Comparison of ENCODE assay signal across 32 cellular contexts in the genomic region with DNA sequence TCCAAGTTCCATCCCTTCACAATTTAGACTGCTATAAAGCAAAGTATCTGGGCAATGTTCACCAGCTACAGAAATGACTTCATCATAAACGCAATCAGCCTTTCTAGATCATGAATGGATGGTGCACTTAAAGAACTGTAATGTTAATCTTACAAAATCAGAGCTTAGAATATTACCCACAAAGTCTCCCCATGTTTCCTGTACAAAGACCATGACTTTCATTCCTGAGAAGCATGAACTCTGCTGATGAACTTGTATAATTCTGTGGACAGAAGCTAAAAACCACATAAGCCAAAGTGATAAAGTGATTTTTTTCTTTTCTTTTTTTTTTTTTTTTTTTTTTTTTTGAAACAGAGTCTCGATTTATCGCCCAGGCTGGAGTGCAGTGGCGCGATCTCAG. TPM values are rescaled to one million over a fixed set of nuclear protein-coding genes. Genes with fewer than 3 reads are reported as not detected.
"Had no signal": no experiment of that assay in that cellular context is flagged by ENCODE, and none has a peak within 500 bp of the region (broad histone marks: within the 10 kb centered on the region; RNA-seq: fewer than 3 reads in every experiment).

No MANE protein-coding gene starts in this region.

- H3K4me3 Mint-ChIP-seq: activated CD4-positive, alpha-beta memory T cell treated with anti-CD3 and anti-CD28 coated beads for 36 hours; activated CD4-positive, alpha-beta T cell treated with anti-CD3 and anti-CD28 coated beads for 36 hours; activated CD4-positive, alpha-beta T cell treated with anti-CD3 and anti-CD28 coated beads, Interleukin-2, amount 10 ng/mL, durations not matched to agents 24 days and 14 days; activated CD8-positive, alpha-beta memory T cell treated with anti-CD3 and anti-CD28 coated beads, Interleukin-2, amount 10 ng/mL, durations not matched to agents 7 days and 5 days; activated CD8-positive, alpha-beta T cell treated with anti-CD3 and anti-CD28 coated beads, Interleukin-2, amount 10 ng/mL, durations not matched to agents 7 days and 5 days; activated naive CD4-positive, alpha-beta T cell treated with anti-CD3 and anti-CD28 coated beads for 36 hours; activated naive CD4-positive, alpha-beta T cell treated with anti-CD3 and anti-CD28 coated beads, Interleukin-2, amount 50 U/mL, for 24 hours; activated naive CD8-positive, alpha-beta T cell treated with anti-CD3 and anti-CD28 coated beads for 36 hours; activated naive CD8-positive, alpha-beta T cell treated with anti-CD3 and anti-CD28 coated beads, Interleukin-2, amount 50 U/mL, for 24 hours; activated T-helper 1 cell treated with anti-CD3 and anti-CD28 coated beads, Interleukin-12 subunit alpha, Interleukin-12 subunit beta, Interleukin-2, Interleukin-4 antibody, amounts not matched to agents 30 ng/mL and 10 ng/mL and 1 ng/mL, durations not matched to agents 14 hours and 24 hours and 36 hours; brain had no signal

- H3K9me3 ChIP-seq: adrenal gland, ascending aorta, breast epithelium, colonic mucosa, esophagus squamous epithelium had no signal

- H3K36me3 Mint-ChIP-seq: activated CD4-positive, alpha-beta memory T cell treated with anti-CD3 and anti-CD28 coated beads for 36 hours; activated CD8-positive, alpha-beta memory T cell treated with anti-CD3 and anti-CD28 coated beads, Interleukin-2, amount 10 ng/mL, durations not matched to agents 7 days and 5 days; activated naive CD4-positive, alpha-beta T cell treated with anti-CD3 and anti-CD28 coated beads, Interleukin-2, amount 50 U/mL, for 24 hours; activated naive CD8-positive, alpha-beta T cell treated with anti-CD3 and anti-CD28 coated beads for 36 hours; brain had no signal

- H3K4me3 ChIP-seq: adrenal gland, ascending aorta, breast epithelium, cardiac muscle cell, colonic mucosa, esophagus squamous epithelium had no signal

- H3K9me3 Mint-ChIP-seq: activated CD4-positive, alpha-beta memory T cell treated with anti-CD3 and anti-CD28 coated beads for 36 hours; activated CD4-positive, alpha-beta T cell treated with anti-CD3 and anti-CD28 coated beads, Interleukin-2, amount 10 ng/mL, durations not matched to agents 24 days and 14 days; activated naive CD4-positive, alpha-beta T cell treated with anti-CD3 and anti-CD28 coated beads for 36 hours; activated naive CD4-positive, alpha-beta T cell treated with anti-CD3 and anti-CD28 coated beads, Interleukin-2, amount 50 U/mL, for 24 hours; activated naive CD8-positive, alpha-beta T cell treated with anti-CD3 and anti-CD28 coated beads for 36 hours; activated naive CD8-positive, alpha-beta T cell treated with anti-CD3 and anti-CD28 coated beads, Interleukin-2, amount 50 U/mL, for 24 hours; activated T-helper 1 cell treated with anti-CD3 and anti-CD28 coated beads, Interleukin-12 subunit alpha, Interleukin-12 subunit beta, Interleukin-2, Interleukin-4 antibody, amounts not matched to agents 30 ng/mL and 10 ng/mL and 1 ng/mL, durations not matched to agents 14 hours and 24 hours and 36 hours; activated T-helper 2 cell treated with anti-CD3 and anti-CD28 coated beads, Interferon-gamma antibody, Interleukin-2, Interleukin-4, amounts not matched to agents 10 μg/mL and 5 μg/mL and 100 μg/mL, durations not matched to agents 14 hours and 24 hours and 36 hours had no signal

- ATAC-seq: activated CD4-positive, alpha-beta T cell treated with anti-CD3 and anti-CD28 coated beads for 36 hours; activated CD8-positive, alpha-beta memory T cell treated with anti-CD3 and anti-CD28 coated beads, Interleukin-2, amount 10 ng/mL, durations not matched to agents 7 days and 5 days; activated CD8-positive, alpha-beta T cell treated with anti-CD3 and anti-CD28 coated beads, Interleukin-2, amount 10 ng/mL, durations not matched to agents 7 days and 5 days; activated naive CD8-positive, alpha-beta T cell treated with anti-CD3 and anti-CD28 coated beads, Interleukin-2, amount 50 U/mL, for 24 hours had no signal

- H3K4me1 ChIP-seq: adrenal gland, ascending aorta, breast epithelium, colonic mucosa, esophagus squamous epithelium had no signal

- DNase-seq: activated CD4-positive, alpha-beta memory T cell treated with anti-CD3 and anti-CD28 coated beads for 36 hours; activated CD4-positive, alpha-beta T cell treated with anti-CD3 and anti-CD28 coated beads for 36 hours; activated CD4-positive, alpha-beta T cell treated with anti-CD3 and anti-CD28 coated beads, Interleukin-2, amount 10 ng/mL, durations not matched to agents 24 days and 14 days; activated CD4-positive, CD25-positive, alpha-beta regulatory T cell; activated CD4-positive, CD25-positive, alpha-beta regulatory T cell treated with anti-CD3 and anti-CD28 coated beads, Interleukin-2, amount 50 U/mL, for 72 hours; activated CD8-positive, alpha-beta memory T cell treated with anti-CD3 and anti-CD28 coated beads, Interleukin-2, amount 10 ng/mL, durations not matched to agents 7 days and 5 days; activated CD8-positive, alpha-beta memory T cell treated with anti-CD3 and anti-CD28 coated beads, Interleukin-2, amount 50 U/mL, for 4 hours; activated CD8-positive, alpha-beta T cell treated with anti-CD3 and anti-CD28 coated beads, Interleukin-2, amount 10 ng/mL, durations not matched to agents 7 days and 5 days; activated effector memory CD4-positive, alpha-beta T cell treated with anti-CD3 and anti-CD28 coated beads, Interleukin-2, amount 50 U/mL, for 16 hours; activated naive CD4-positive, alpha-beta T cell treated with anti-CD3 and anti-CD28 coated beads for 36 hours; activated naive CD8-positive, alpha-beta T cell treated with anti-CD3 and anti-CD28 coated beads for 36 hours; activated naive CD8-positive, alpha-beta T cell treated with anti-CD3 and anti-CD28 coated beads, Interleukin-2, amount 50 U/mL, for 24 hours; activated T-cell treated with anti-CD3 and anti-CD28 coated beads, Interleukin-2, amount 50 U/mL, for 1 hour; activated T-cell treated with anti-CD3 and anti-CD28 coated beads, Interleukin-2, amount 50 U/mL, for 48 hours; adrenal gland; central memory CD4-positive, alpha-beta T cell; cerebellar nuclear complex; colonic mucosa; effector CD8-positive, alpha-beta T cell; esophagus squamous epithelium; foreskin fibroblast had no signal

- H3K27ac ChIP-seq: adrenal gland, ascending aorta, breast epithelium, cardiac muscle cell, colonic mucosa, epithelial cell of prostate, esophagus squamous epithelium had no signal

- FAIRE-seq: endometrium, endothelial cell of umbilical vein, frontal cortex had no signal

- H3K27me3 ChIP-seq: adrenal gland, ascending aorta, breast epithelium, cardiac muscle cell, colonic mucosa, esophagus squamous epithelium had no signal

- H3K27ac Mint-ChIP-seq: activated CD4-positive, alpha-beta memory T cell treated with anti-CD3 and anti-CD28 coated beads for 36 hours; activated CD4-positive, alpha-beta T cell treated with anti-CD3 and anti-CD28 coated beads for 36 hours; activated CD4-positive, alpha-beta T cell treated with anti-CD3 and anti-CD28 coated beads, Interleukin-2, amount 10 ng/mL, durations not matched to agents 24 days and 14 days; activated CD8-positive, alpha-beta memory T cell treated with anti-CD3 and anti-CD28 coated beads, Interleukin-2, amount 10 ng/mL, durations not matched to agents 7 days and 5 days; activated CD8-positive, alpha-beta T cell treated with anti-CD3 and anti-CD28 coated beads, Interleukin-2, amount 10 ng/mL, durations not matched to agents 7 days and 5 days; activated naive CD4-positive, alpha-beta T cell treated with anti-CD3 and anti-CD28 coated beads for 36 hours; activated naive CD4-positive, alpha-beta T cell treated with anti-CD3 and anti-CD28 coated beads, Interleukin-2, amount 50 U/mL, for 24 hours; activated naive CD8-positive, alpha-beta T cell treated with anti-CD3 and anti-CD28 coated beads for 36 hours; activated naive CD8-positive, alpha-beta T cell treated with anti-CD3 and anti-CD28 coated beads, Interleukin-2, amount 50 U/mL, for 24 hours; activated T-helper 1 cell treated with anti-CD3 and anti-CD28 coated beads, Interleukin-12 subunit alpha, Interleukin-12 subunit beta, Interleukin-2, Interleukin-4 antibody, amounts not matched to agents 30 ng/mL and 10 ng/mL and 1 ng/mL, durations not matched to agents 14 hours and 24 hours and 36 hours; activated T-helper 2 cell treated with anti-CD3 and anti-CD28 coated beads, Interferon-gamma antibody, Interleukin-2, Interleukin-4, amounts not matched to agents 10 μg/mL and 5 μg/mL and 100 μg/mL, durations not matched to agents 14 hours and 24 hours and 36 hours; brain had no signal

- H3K36me3 ChIP-seq: adrenal gland, ascending aorta, breast epithelium, cardiac muscle cell, colonic mucosa, esophagus squamous epithelium had no signal

- H3K4me1 Mint-ChIP-seq: activated CD4-positive, alpha-beta T cell treated with anti-CD3 and anti-CD28 coated beads for 36 hours; activated CD4-positive, alpha-beta T cell treated with anti-CD3 and anti-CD28 coated beads, Interleukin-2, amount 10 ng/mL, durations not matched to agents 24 days and 14 days; activated naive CD4-positive, alpha-beta T cell treated with anti-CD3 and anti-CD28 coated beads, Interleukin-2, amount 50 U/mL, for 24 hours; activated naive CD8-positive, alpha-beta T cell treated with anti-CD3 and anti-CD28 coated beads for 36 hours; activated naive CD8-positive, alpha-beta T cell treated with anti-CD3 and anti-CD28 coated beads, Interleukin-2, amount 50 U/mL, for 24 hours; brain had no signal

RNA-seq across cellular contexts. Expression of a gene that starts 53.3 kb away (rescaled TPM):
- total RNA-seq: ascending aorta had no signal
